In the genomic region with DNA sequence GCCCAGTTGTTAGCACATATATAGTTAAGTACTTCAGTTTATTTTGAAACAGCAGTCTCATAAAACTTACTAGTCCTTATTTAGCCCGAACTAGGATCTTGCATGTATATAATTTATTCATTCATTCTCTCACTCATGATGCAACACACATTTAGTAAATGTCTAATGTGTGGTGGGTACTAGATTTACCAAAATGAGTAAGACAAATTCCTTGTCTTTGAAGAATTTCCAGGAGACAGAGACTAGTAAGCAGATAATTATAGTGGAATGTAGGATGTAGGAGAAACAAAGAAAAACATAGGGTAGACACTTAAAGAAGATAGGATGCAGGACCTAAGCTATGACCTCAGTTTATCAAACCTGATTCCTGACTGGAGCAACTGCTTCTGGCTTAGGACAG, we compare ENCODE assay signal across 22 cellular contexts.
"Had no signal": no experiment of that assay in that cellular context is flagged by ENCODE, and none has a peak within 500 bp of the region (broad histone marks: within the 10 kb centered on the region; RNA-seq: fewer than 3 reads in every experiment).

No MANE protein-coding gene starts in this region.

- H3K27ac ChIP-seq: adrenal gland, esophagus muscularis mucosa, foreskin keratinocyte, parathyroid adenoma, thoracic aorta, upper lobe of left lung had no signal

- H3K27me3 ChIP-seq: adrenal gland, esophagus muscularis mucosa, foreskin keratinocyte, upper lobe of left lung had no signal

- H3K4me3 ChIP-seq: adrenal gland, esophagus muscularis mucosa, thoracic aorta, upper lobe of left lung had no signal

- H3K4me1 Mint-ChIP-seq: activated naive CD4-positive, alpha-beta T cell treated with anti-CD3 and anti-CD28 coated beads, Interleukin-2, amount 50 U/mL, for 24 hours; mesothelial cell of epicardium; stimulated activated effector memory CD8-positive, alpha-beta T cell treated with anti-CD3 and anti-CD28 coated beads, Interleukin-12 subunit alpha, Interleukin-12 subunit beta, amount 100 ng/mL, for 72 hours had no signal

- H3K4me3 Mint-ChIP-seq: activated naive CD4-positive, alpha-beta T cell treated with anti-CD3 and anti-CD28 coated beads, Interleukin-2, amount 50 U/mL, for 24 hours; mesothelial cell of epicardium; natural killer cell treated with Interleukin-12 subunit alpha and Interleukin-12 subunit beta and Interleukin-15 and Interleukin-18, amount 100 ng/mL, for 72 hours; stimulated activated effector memory CD8-positive, alpha-beta T cell treated with anti-CD3 and anti-CD28 coated beads, Interleukin-12 subunit alpha, Interleukin-12 subunit beta, amount 100 ng/mL, for 72 hours had no signal

- H3K79me2 ChIP-seq: parathyroid adenoma had no signal

- H2AFZ ChIP-seq: parathyroid adenoma had no signal

- H3K9me3 ChIP-seq: adrenal gland, esophagus muscularis mucosa, thoracic aorta, upper lobe of left lung had no signal

- H3K27me3 Mint-ChIP-seq: activated naive CD4-positive, alpha-beta T cell treated with anti-CD3 and anti-CD28 coated beads, Interleukin-2, amount 50 U/mL, for 24 hours; natural killer cell treated with Interleukin-12 subunit alpha and Interleukin-12 subunit beta and Interleukin-15 and Interleukin-18, amount 100 ng/mL, for 72 hours had no signal

- H3K4me1 ChIP-seq: adrenal gland, esophagus muscularis mucosa, foreskin keratinocyte, parathyroid adenoma, upper lobe of left lung had no signal

- H3K27ac Mint-ChIP-seq: activated naive CD4-positive, alpha-beta T cell treated with anti-CD3 and anti-CD28 coated beads, Interleukin-2, amount 50 U/mL, for 24 hours; mesothelial cell of epicardium; natural killer cell treated with Interleukin-12 subunit alpha and Interleukin-12 subunit beta and Interleukin-15 and Interleukin-18, amount 100 ng/mL, for 72 hours; stimulated activated effector memory CD8-positive, alpha-beta T cell treated with anti-CD3 and anti-CD28 coated beads, Interleukin-12 subunit alpha, Interleukin-12 subunit beta, amount 100 ng/mL, for 72 hours had no signal

- ATAC-seq: activated CD4-positive, CD25-positive, alpha-beta regulatory T cell treated with anti-CD3 and anti-CD28 coated beads, Interleukin-2, amount 50 U/mL, for 24 hours; foreskin keratinocyte; left lobe of liver; natural killer cell treated with Interleukin-12 subunit alpha and Interleukin-12 subunit beta and Interleukin-15 and Interleukin-18, amount 100 ng/mL, for 72 hours; sciatic nerve; stimulated activated effector memory CD8-positive, alpha-beta T cell treated with anti-CD3 and anti-CD28 coated beads, Interleukin-12 subunit alpha, Interleukin-12 subunit beta, amount 100 ng/mL, for 72 hours had no signal

- DNase-seq: activated CD4-positive, alpha-beta T cell treated with anti-CD3 and anti-CD28 coated beads, Interleukin-2, amount 50 U/mL, for 1 hour; activated CD8-positive, alpha-beta memory T cell treated with anti-CD3 and anti-CD28 coated beads for 24 hours; activated gamma-delta T cell; adrenal gland; dermis blood vessel endothelial cell; effector memory CD4-positive, alpha-beta T cell; foreskin keratinocyte; hippocampal formation; islet precursor cell; stimulated activated CD4-positive, alpha-beta T cell treated with anti-CD3 and anti-CD28 coated beads, Interleukin-4, amount 100 ng/mL, for 24 hours; T-helper 9 cell; upper lobe of left lung had no signal

- H3K9me3 Mint-ChIP-seq: activated naive CD4-positive, alpha-beta T cell treated with anti-CD3 and anti-CD28 coated beads, Interleukin-2, amount 50 U/mL, for 24 hours; mesothelial cell of epicardium; natural killer cell treated with Interleukin-12 subunit alpha and Interleukin-12 subunit beta and Interleukin-15 and Interleukin-18, amount 100 ng/mL, for 72 hours; stimulated activated effector memory CD8-positive, alpha-beta T cell treated with anti-CD3 and anti-CD28 coated beads, Interleukin-12 subunit alpha, Interleukin-12 subunit beta, amount 100 ng/mL, for 72 hours had no signal
